Comparison of ENCODE assay signal across 23 cellular contexts in genomic region chr10:56090914-56091540, GRCh38.
DNase-seq lines count a peak whose midpoint lies in the region; ATAC-seq, FAIRE-seq and TF ChIP-seq lines count a peak whose summit lies in the region.
"Had no signal": no experiment of that assay in that cellular context is flagged by ENCODE, and none has a peak within 500 bp of the region (broad histone marks: within the 10 kb centered on the region; RNA-seq: fewer than 3 reads in every experiment).

No MANE protein-coding gene starts in this region.

- no peak for TF ChIP-seq RAD21 in A549 (conservative IDR thresholded peaks at IDR 0.05 in 1 of 2, IDR thresholded peaks at IDR 0.05 in 1 of 2)

- H3K9me3 Mint-ChIP-seq in immature natural killer cell, result peaks cover 18 to 56% (median 41%) of the 10 kb centered on the region in 6 donors

- H3K4me3 Mint-ChIP-seq in immature natural killer cell, result no peak overlapping the region
- H3K4me3 Mint-ChIP-seq: CD14-positive monocyte; CD8-positive, alpha-beta T cell; GM23338; HFFc6; IgD-negative memory B cell had no signal

- H3K27ac ChIP-seq in A549 (no peak overlapping the region), HEK293 (ENCODE audit: extremely low read depth, low read depth, low read length) (no peak overlapping the region), right lobe of liver (peak overlapping the region in 2 of 3 donors; percentile 21 to 56), upper lobe of right lung (no peak overlapping the region)
- H3K27ac ChIP-seq: BLaER1 had no signal

- POLR2A ChIA-PET in A549 (lab: Yijun Ruan, JAX), result no interaction called here
- POLR2A ChIA-PET in HEK293 (lab: Yijun Ruan, JAX), result no interaction called here

- intact Hi-C loops in right lobe of liver (cut with DNase I), result no loop called here
- intact Hi-C loops in upper lobe of right lung (cut with DNase I), result no loop called here

- ATAC-seq in A549 (no peak), right lobe of liver (peak; percentile 96 to 99 (median 97)), upper lobe of right lung (peak; percentile 28), GM19467 (IDR thresholded peaks at IDR 0.05; ENCODE audit: unreplicated experiment) (no peak)
- ATAC-seq: CD8-positive, alpha-beta T cell; GM23338 had no signal

- DNase-seq in A549 (ENCODE audit: low read depth in 1 of 2, low spot score in 1 of 2) (no peak), right lobe of liver (peak in 1 of 3 donors; percentile 74), upper lobe of right lung (no peak), immature natural killer cell (no peak), Kasumi-1 (lab: John Stamatoyannopoulos, UW) (no peak)
- DNase-seq: AML-193; Calu3; CD8-positive, alpha-beta T cell; HCEC 1CT; HFFc6; KG1 had no signal

- no peaks in the 10 kb centered on the region for H3K27me3 ChIP-seq in right lobe of liver
- no peaks in the 10 kb centered on the region for H3K27me3 ChIP-seq in upper lobe of right lung
- H3K27me3 ChIP-seq: BLaER1 had no signal

- H3K4me1 ChIP-seq in A549 (no peaks in the 10 kb centered on the region), HEK293 (ENCODE audit: control insufficient read depth, insufficient read depth, low read length) (no peaks in the 10 kb centered on the region), right lobe of liver (peaks cover 0 to 26% (median 11%) of the 10 kb centered on the region in 4 donors), upper lobe of right lung (no peaks in the 10 kb centered on the region)
- H3K4me1 ChIP-seq: BLaER1 had no signal

- CTCF ChIA-PET in A549 (lab: Yijun Ruan, JAX), result no interaction called here
- CTCF ChIA-PET in HEK293 (lab: Yijun Ruan, JAX), result no interaction called here

- no peak overlapping the region for H3K27ac Mint-ChIP-seq in immature natural killer cell
- H3K27ac Mint-ChIP-seq: CD14-positive monocyte; CD8-positive, alpha-beta T cell; GM23338; HFFc6; IgD-negative memory B cell had no signal

- H3K4me3 ChIP-seq in A549 (no peak overlapping the region), HEK293 (ENCODE audit: low read depth, low read length) (no peak overlapping the region), right lobe of liver (no peak overlapping the region), upper lobe of right lung (no peak overlapping the region)
- H3K4me3 ChIP-seq: BLaER1, GM23338 had no signal

- no peaks in the 10 kb centered on the region for H3K4me1 Mint-ChIP-seq in immature natural killer cell
- H3K4me1 Mint-ChIP-seq: CD14-positive monocyte, GM23338, IgD-negative memory B cell had no signal

- 19% methylated on average over 3 of the region's 3 CpGs for WGBS in A549 (ENCODE audit: missing lambda C conversion rate)
- 13% methylated on average over 1 of the region's 3 CpGs for WGBS in right lobe of liver (ENCODE audit: insufficient coverage, low coverage, low lambda C conversion rate, missing lambda C conversion rate)

- no peaks in the 10 kb centered on the region for H3K9me3 ChIP-seq in A549
- no peaks in the 10 kb centered on the region for H3K9me3 ChIP-seq in HEK293 (ENCODE audit: control insufficient read depth, insufficient read depth, low read depth, low read length)
- no peaks in the 10 kb centered on the region for H3K9me3 ChIP-seq in right lobe of liver
- no peaks in the 10 kb centered on the region for H3K9me3 ChIP-seq in upper lobe of right lung

- TF ChIP-seq POLR2A in A549 (IDR thresholded peaks at IDR 0.05; ENCODE audit: low read length), result no peak
- TF ChIP-seq POLR2A in right lobe of liver (IDR thresholded peaks at IDR 0.05), result no peak

- no peaks in the 10 kb centered on the region for H3K36me3 Mint-ChIP-seq in immature natural killer cell
- H3K36me3 Mint-ChIP-seq: CD14-positive monocyte; CD8-positive, alpha-beta T cell; IgD-negative memory B cell had no signal

- FAIRE-seq in A549 (lab: Jason Lieb, UNC), result no peak
- FAIRE-seq: A204.1, G401.6, GM12892, GM18507, H54, HTR-8/SVneo had no signal

- H3K27me3 Mint-ChIP-seq in immature natural killer cell (ENCODE audit: low read depth in 3 of 3), result peaks cover 0 to 3% (median 2%) of the 10 kb centered on the region in 3 donors
- H3K27me3 Mint-ChIP-seq: IgD-negative memory B cell had no signal

- no peaks in the 10 kb centered on the region for H3K36me3 ChIP-seq in HEK293 (ENCODE audit: control insufficient read depth in 2 of 2, insufficient read depth in 1 of 2, low read length in 2 of 2)
- no peaks in the 10 kb centered on the region for H3K36me3 ChIP-seq in right lobe of liver
- no peaks in the 10 kb centered on the region for H3K36me3 ChIP-seq in upper lobe of right lung
- H3K36me3 ChIP-seq: BLaER1 had no signal

- no peak for TF ChIP-seq CTCF in A549 (IDR thresholded peaks at IDR 0.05)
- no peak for TF ChIP-seq CTCF in HEK293 (tag by site-specific recombination; IDR thresholded peaks at IDR 0.05)
- TF ChIP-seq CTCF in right lobe of liver (IDR thresholded peaks at IDR 0.05), result no peak
- no peak for TF ChIP-seq CTCF in upper lobe of right lung (IDR thresholded peaks at IDR 0.05)

- no peak overlapping the region for H3K4me2 ChIP-seq in A549
- H3K4me2 ChIP-seq: BLaER1, GM23338 had no signal

- TF ChIP-seq EP300 in A549 (IDR thresholded peaks at IDR 0.05), result no peak

TF ChIP-seq in A549, 52 proteins besides CTCF, POLR2A, EP300 and RAD21:
- TF ChIP-seq CEBPB (IDR thresholded peaks at IDR 0.05) (no peak), ZFP36 (IDR thresholded peaks at IDR 0.05; ENCODE audit: borderline replicate concordance, partially characterized antibody) (peak; percentile 21), ZC3H11A (IDR thresholded peaks at IDR 0.05) (no peak)

TF ChIP-seq in HEK293, 187 proteins besides CTCF, POLR2A, EP300 and RAD21:
- TF ChIP-seq ZNF548 (tag by site-specific recombination; IDR thresholded peaks at IDR 0.05) (no peak), ZNF571 (tag by site-specific recombination; IDR thresholded peaks at IDR 0.05) (no peak), ZNF514 (tag by site-specific recombination; IDR thresholded peaks at IDR 0.05) (no peak), ZNF585B (tag by site-specific recombination; IDR thresholded peaks at IDR 0.05) (peak; percentile 84), ZNF157 (tag by site-specific recombination; IDR thresholded peaks at IDR 0.05) (no peak), ZNF777 (tag by site-specific recombination; IDR thresholded peaks at IDR 0.05; ENCODE audit: borderline replicate concordance) (no peak), ZNF155 (tag by site-specific recombination; IDR thresholded peaks at IDR 0.05) (no peak), PRDM1 (tag by site-specific recombination; IDR thresholded peaks at IDR 0.05) (no peak), TRIM28 (IDR thresholded peaks at IDR 0.05; ENCODE audit: borderline replicate concordance, low read length) (peak; percentile 74; the same call in 1 of the 2 replicates)
- TF ChIP-seq, protein P1, sequence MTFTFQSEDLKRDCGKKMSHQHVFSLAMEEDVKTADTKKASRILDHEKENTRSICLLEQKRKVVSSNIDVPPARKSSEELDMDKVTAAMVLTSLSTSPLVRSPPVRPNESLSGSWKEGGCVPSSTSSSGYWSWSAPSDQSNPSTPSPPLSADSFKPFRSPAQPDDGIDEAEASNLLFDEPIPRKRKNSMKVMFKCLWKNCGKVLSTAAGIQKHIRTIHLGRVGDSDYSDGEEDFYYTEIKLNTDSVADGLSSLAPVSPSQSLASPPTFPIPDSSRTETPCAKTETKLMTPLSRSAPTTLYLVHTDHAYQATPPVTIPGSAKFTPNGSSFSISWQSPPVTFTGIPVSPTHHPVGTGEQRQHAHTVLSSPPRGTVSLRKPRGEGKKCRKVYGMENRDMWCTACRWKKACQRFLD (tag by site-specific recombination; IDR thresholded peaks at IDR 0.05), result no peak

Comparison
In these comparisons a context has a peak if more than half of its experiments do, and no peak if none do; other contexts are left out.
1. ATAC-seq: peak in right lobe of liver (4 of 4) and upper lobe of right lung (single experiment); none in A549 (0 of 2) and GM19467 (single experiment).
2. H3K27ac ChIP-seq: peak in right lobe of liver (2 of 3); none in A549 (0 of 2), HEK293 (single experiment) and upper lobe of right lung (single experiment).